Comparison of ENCODE assay signal across 9 cellular contexts in genomic region chr20:23049201-23049932, GRCh38. TPM values are rescaled to one million over a fixed set of nuclear protein-coding genes. Genes with fewer than 3 reads are reported as not detected.
A peak's percentile ranks its signal among the peaks of the same experiment; 100 is the strongest.
DNase-seq lines count a peak whose midpoint lies in the region; ATAC-seq and TF ChIP-seq lines count a peak whose summit lies in the region.
"Had no signal": no experiment of that assay in that cellular context is flagged by ENCODE, and none has a peak within 500 bp of the region (broad histone marks: within the 10 kb centered on the region; RNA-seq: fewer than 3 reads in every experiment).

TSS of gene THBD (minus strand) at chr20:23049672. CDS start at chr20:23049504, 168 bp downstream.

- H3K4me3 Mint-ChIP-seq in activated CD4-positive, alpha-beta T cell treated with anti-CD3 and anti-CD28 coated beads, Interleukin-2, amount 10 ng/mL, durations not matched to agents 24 days and 14 days, result peak within 1 kb of the TSS; percentile 53
- H3K4me3 Mint-ChIP-seq in activated CD8-positive, alpha-beta T cell treated with anti-CD3 and anti-CD28 coated beads, Interleukin-2, amount 10 ng/mL, durations not matched to agents 7 days and 5 days, result no peak within 1 kb of the TSS

- no peak within 1 kb of the TSS for H3K9ac ChIP-seq in parathyroid adenoma

- H3K27me3 ChIP-seq in cardiac muscle cell, result peaks cover 60% of the 10 kb centered on the region
- H3K27me3 ChIP-seq in parathyroid adenoma (ENCODE audit: control insufficient read depth, insufficient read depth, low read length), result no peaks in the 10 kb centered on the region

- peak; percentile 66 for DNase-seq in activated CD4-positive, alpha-beta T cell treated with anti-CD3 and anti-CD28 coated beads, Interleukin-2, amount 10 ng/mL, durations not matched to agents 24 days and 14 days
- no peak for DNase-seq in activated CD4-positive, alpha-beta T cell treated with anti-CD3 and anti-CD28 coated beads, Interleukin-2, amount 50 U/mL, for 1 hour
- DNase-seq in activated CD8-positive, alpha-beta T cell treated with anti-CD3 and anti-CD28 coated beads, Interleukin-2, amount 10 ng/mL, durations not matched to agents 7 days and 5 days, result no peak
- DNase-seq in cardiac muscle cell (ENCODE audit: low read depth in 1 of 2, low spot score in 1 of 2), result peak; percentile 46 to 55
- DNase-seq in DMS114 treated with DMSO at 0.1 percent for 48 hours (lab: John Stamatoyannopoulos, UW; ENCODE audit: unreplicated experiment), result no peak
- DNase-seq in activated naive CD4-positive, alpha-beta T cell treated with Interleukin-2 at 50 U/mL for 16 hours, result no peak

- H3K4me3 ChIP-seq in cardiac muscle cell, result peak within 1 kb of the TSS; percentile 28
- peak within 1 kb of the TSS; percentile 46 for H3K4me3 ChIP-seq in parathyroid adenoma (ENCODE audit: low read depth, low read length)

- peak; percentile 39 for ATAC-seq in activated CD8-positive, alpha-beta T cell treated with anti-CD3 and anti-CD28 coated beads, Interleukin-2, amount 10 ng/mL, durations not matched to agents 7 days and 5 days
- ATAC-seq in HG02678 (IDR thresholded peaks at IDR 0.05; ENCODE audit: unreplicated experiment), result no peak

- H3K27ac ChIP-seq in cardiac muscle cell, result no peak within 1 kb of the TSS
- peak within 1 kb of the TSS; percentile 64 for H3K27ac ChIP-seq in parathyroid adenoma

- H3K4me1 ChIP-seq in cardiac muscle cell (ENCODE audit: low read depth) (peaks cover 4% of the 10 kb centered on the region), parathyroid adenoma (peaks cover 9% of the 10 kb centered on the region)

- H3K36me3 ChIP-seq in cardiac muscle cell (no peaks in the 10 kb centered on the region), parathyroid adenoma (ENCODE audit: control insufficient read depth, insufficient read depth, low read length) (no peaks in the 10 kb centered on the region)

- peak within 1 kb of the TSS; percentile 87 for H2AFZ ChIP-seq in parathyroid adenoma

- CTCF ChIA-PET in activated CD8-positive, alpha-beta T cell treated with anti-CD3 and anti-CD28 coated beads, Interleukin-2, amount 10 ng/mL, durations not matched to agents 7 days and 5 days (lab: Charles Lee), result interaction anchor here (2.0 to 2.1 kb wide), 2 partner anchors 12 to 358 kb away, joined by 7 to 10 read pairs; no protein-coding TSS in a partner anchor

- no peaks in the 10 kb centered on the region for H3K36me3 Mint-ChIP-seq in activated CD4-positive, alpha-beta T cell treated with anti-CD3 and anti-CD28 coated beads, Interleukin-2, amount 10 ng/mL, durations not matched to agents 24 days and 14 days (ENCODE audit: low read depth)
- peaks cover 2% of the 10 kb centered on the region for H3K36me3 Mint-ChIP-seq in activated CD8-positive, alpha-beta T cell treated with anti-CD3 and anti-CD28 coated beads, Interleukin-2, amount 10 ng/mL, durations not matched to agents 7 days and 5 days (ENCODE audit: low read depth)
- H3K36me3 Mint-ChIP-seq: CD4-positive, CD25-positive, alpha-beta regulatory T cell had no signal

- intact Hi-C loops in activated CD4-positive, alpha-beta T cell treated with anti-CD3 and anti-CD28 coated beads, Interleukin-2, amount 10 ng/mL, durations not matched to agents 24 days and 14 days (cut with micrococcal nuclease), result no loop called here

- peaks cover 65% of the 10 kb centered on the region for H3K27me3 Mint-ChIP-seq in activated CD4-positive, alpha-beta T cell treated with anti-CD3 and anti-CD28 coated beads, Interleukin-2, amount 10 ng/mL, durations not matched to agents 24 days and 14 days
- peaks cover 61% of the 10 kb centered on the region for H3K27me3 Mint-ChIP-seq in activated CD8-positive, alpha-beta T cell treated with anti-CD3 and anti-CD28 coated beads, Interleukin-2, amount 10 ng/mL, durations not matched to agents 7 days and 5 days (ENCODE audit: low read depth)

- POLR2A ChIA-PET in activated CD8-positive, alpha-beta T cell treated with anti-CD3 and anti-CD28 coated beads, Interleukin-2, amount 10 ng/mL, durations not matched to agents 7 days and 5 days (lab: Charles Lee), result no interaction called here

- TF ChIP-seq CTCF in cardiac muscle cell (IDR thresholded peaks at IDR 0.05; ENCODE audit: low read depth, low read length) (no peak), parathyroid adenoma (IDR thresholded peaks at IDR 0.05) (no peak)

- H3K79me2 ChIP-seq in parathyroid adenoma, result no peaks in the 10 kb centered on the region

- no peaks in the 10 kb centered on the region for H3K9me3 Mint-ChIP-seq in activated CD4-positive, alpha-beta T cell treated with anti-CD3 and anti-CD28 coated beads, Interleukin-2, amount 10 ng/mL, durations not matched to agents 24 days and 14 days
- no peaks in the 10 kb centered on the region for H3K9me3 Mint-ChIP-seq in activated CD8-positive, alpha-beta T cell treated with anti-CD3 and anti-CD28 coated beads, Interleukin-2, amount 10 ng/mL, durations not matched to agents 7 days and 5 days (ENCODE audit: insufficient read depth)

- peaks cover 4% of the 10 kb centered on the region for H3K4me1 Mint-ChIP-seq in activated CD4-positive, alpha-beta T cell treated with anti-CD3 and anti-CD28 coated beads, Interleukin-2, amount 10 ng/mL, durations not matched to agents 24 days and 14 days
- H3K4me1 Mint-ChIP-seq in activated CD8-positive, alpha-beta T cell treated with anti-CD3 and anti-CD28 coated beads, Interleukin-2, amount 10 ng/mL, durations not matched to agents 7 days and 5 days (ENCODE audit: low read depth), result peaks cover 6% of the 10 kb centered on the region

- H3K27ac Mint-ChIP-seq in activated CD4-positive, alpha-beta T cell treated with anti-CD3 and anti-CD28 coated beads, Interleukin-2, amount 10 ng/mL, durations not matched to agents 24 days and 14 days, result no peak within 1 kb of the TSS
- H3K27ac Mint-ChIP-seq in activated CD8-positive, alpha-beta T cell treated with anti-CD3 and anti-CD28 coated beads, Interleukin-2, amount 10 ng/mL, durations not matched to agents 7 days and 5 days, result no peak within 1 kb of the TSS
- H3K27ac Mint-ChIP-seq: CD4-positive, CD25-positive, alpha-beta regulatory T cell had no signal

- peak within 1 kb of the TSS; percentile 70 for H3K4me2 ChIP-seq in parathyroid adenoma (ENCODE audit: low read length)

- H3K9me3 ChIP-seq in cardiac muscle cell (ENCODE audit: low read depth) (no peaks in the 10 kb centered on the region), parathyroid adenoma (ENCODE audit: control insufficient read depth, low read length) (no peaks in the 10 kb centered on the region)

RNA-seq across cellular contexts. Expression of gene THBD, which starts in this region (rescaled TPM):
- not detected in 2 replicates for total RNA-seq in activated CD4-positive, alpha-beta T cell treated with anti-CD3 and anti-CD28 coated beads, Interleukin-2, amount 10 ng/mL, durations not matched to agents 24 days and 14 days
- not detected for total RNA-seq in activated CD8-positive, alpha-beta T cell treated with anti-CD3 and anti-CD28 coated beads, Interleukin-2, amount 10 ng/mL, durations not matched to agents 7 days and 5 days
- total RNA-seq in cardiac muscle cell, result 0.54 and 1.1 TPM in 2 replicates
- polyA plus RNA-seq in cardiac muscle cell, result 0.04 and 2.5 TPM in 2 replicates
- total RNA-seq: CD4-positive, CD25-positive, alpha-beta regulatory T cell had no signal
- polyA plus RNA-seq: CD4-positive, CD25-positive, alpha-beta regulatory T cell had no signal

Comparison
In these comparisons a context has a peak if more than half of its experiments do, and no peak if none do; other contexts are left out.
1. Peak in DNase-seq in activated CD4-positive, alpha-beta T cell treated with anti-CD3 and anti-CD28 coated beads, Interleukin-2, amount 10 ng/mL, durations not matched to agents 24 days and 14 days; RNA of the gene not detected or under 1 TPM.
2. Peak in ATAC-seq in activated CD8-positive, alpha-beta T cell treated with anti-CD3 and anti-CD28 coated beads, Interleukin-2, amount 10 ng/mL, durations not matched to agents 7 days and 5 days; RNA of the gene not detected or under 1 TPM.
3. DNase-seq: peak in cardiac muscle cell (2 of 2); none in activated CD4-positive, alpha-beta T cell treated with anti-CD3 and anti-CD28 coated beads, Interleukin-2, amount 50 U/mL, for 1 hour (single experiment), activated CD8-positive, alpha-beta T cell treated with anti-CD3 and anti-CD28 coated beads, Interleukin-2, amount 10 ng/mL, durations not matched to agents 7 days and 5 days (single experiment), DMS114 treated with DMSO at 0.1 percent for 48 hours (single experiment) and activated naive CD4-positive, alpha-beta T cell treated with Interleukin-2 at 50 U/mL for 16 hours (single experiment).